ENCODE assay signal across 29 cellular contexts in the genomic region with DNA sequence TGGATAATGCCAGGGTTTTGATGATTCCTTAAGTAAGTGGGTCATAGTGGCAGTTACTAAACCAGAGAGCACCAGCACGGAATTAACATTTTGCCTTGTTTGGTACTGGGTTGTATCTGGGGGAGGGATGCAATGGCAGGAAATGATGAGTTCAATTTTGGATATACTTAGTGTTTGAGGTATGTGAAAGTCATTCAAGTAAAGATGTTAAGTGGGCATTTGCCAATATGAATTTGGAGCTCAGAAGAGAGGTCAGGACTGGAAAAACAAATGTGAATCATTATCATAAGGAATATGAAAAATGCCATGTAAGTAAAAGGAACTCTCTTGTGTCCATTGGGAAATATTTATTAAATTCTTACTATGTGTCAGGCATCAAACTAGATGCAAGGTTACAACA. TPM values are rescaled to one million over a fixed set of nuclear protein-coding genes. Genes with fewer than 3 reads are reported as not detected.
DNase-seq lines count a peak whose midpoint lies in the region; ATAC-seq and TF ChIP-seq lines count a peak whose summit lies in the region.
"Had no signal": no experiment of that assay in that cellular context is flagged by ENCODE, and none has a peak within 500 bp of the region (broad histone marks: within the 10 kb centered on the region; RNA-seq: fewer than 3 reads in every experiment).

No MANE protein-coding gene starts in this region.

- POLR2A ChIA-PET in activated CD4-positive, alpha-beta memory T cell treated with anti-CD3 and anti-CD28 coated beads for 36 hours (lab: Charles Lee) = interaction anchor here (0.6 kb wide), 1 partner anchor 158 kb away, joined by 3 read pairs; a partner anchor contains a TSS
- POLR2A ChIA-PET in activated CD4-positive, alpha-beta memory T cell treated with anti-CD3 and anti-CD28 coated beads, Interleukin-2, amount 10 ng/mL, durations not matched to agents 7 days and 5 days (lab: Charles Lee) = no interaction called here

- no peak overlapping the region for H3K4me3 ChIP-seq in fibroblast of lung (replicated peaks in 1 of 4; ENCODE audit: control extremely low read depth in 1 of 4, insufficient read depth in 1 of 4, low read depth in 3 of 4, low read length in 4 of 4)
- H3K4me3 ChIP-seq: lung, ovary had no signal

- CTCF ChIA-PET in activated CD4-positive, alpha-beta memory T cell treated with anti-CD3 and anti-CD28 coated beads for 36 hours (lab: Charles Lee) = no interaction called here
- CTCF ChIA-PET in activated CD4-positive, alpha-beta memory T cell treated with anti-CD3 and anti-CD28 coated beads, Interleukin-2, amount 10 ng/mL, durations not matched to agents 7 days and 5 days (lab: Charles Lee) = no interaction called here

- H3K4me1 ChIP-seq in fibroblast of lung (ENCODE audit: control insufficient read depth, extremely low read depth, insufficient read depth, low read length) = peaks cover 3% of the 10 kb centered on the region

- no peak overlapping the region for H2AFZ ChIP-seq in fibroblast of lung (ENCODE audit: low read length)

- no peak for DNase-seq in activated CD4-positive, alpha-beta memory T cell treated with anti-CD3 and anti-CD28 coated beads for 36 hours
- no peak for DNase-seq in activated CD4-positive, alpha-beta memory T cell treated with anti-CD3 and anti-CD28 coated beads, Interleukin-2, amount 10 ng/mL, durations not matched to agents 7 days and 5 days
- DNase-seq in fibroblast of lung (ENCODE audit: low read depth in 2 of 2) (peak; percentile 19 to 77), NCI-H2107 (lab: John Stamatoyannopoulos, UW) (no peak)
- no peak for DNase-seq in activated CD4-positive, alpha-beta T cell treated with anti-CD3 and anti-CD28 coated beads, Interleukin-2, amount 50 U/mL, for 4 hours
- DNase-seq in stimulated activated CD4-positive, alpha-beta T cell treated with anti-CD3 and anti-CD28 coated beads, Interleukin-1b, Interleukin-23, amount 100 ng/mL, for 48 hours = no peak
- DNase-seq: 8988T; caudate nucleus; effector memory CD4-positive, alpha-beta T cell; GDM1; hypothalamus; MV-4-11; NCI-H2029; NCI-H446; ovary; stimulated activated CD4-positive, alpha-beta T cell treated with anti-CD3 and anti-CD28 coated beads, Interleukin-2, amount 100 ng/mL, for 24 hours; stimulated activated naive CD8-positive, alpha-beta T cell treated with anti-CD3 and anti-CD28 coated beads, Interleukin-15, Interleukin-2, amounts not matched to agents 100 U/mL and 50 U/mL, for 24 hours; T1000; trophoblast cell had no signal

- no peak overlapping the region for H3K27ac ChIP-seq in fibroblast of lung (ENCODE audit: insufficient read depth, low read length)
- H3K27ac ChIP-seq: C4-2B, ovary had no signal

- no peaks in the 10 kb centered on the region for H3K36me3 ChIP-seq in fibroblast of lung (ENCODE audit: control insufficient read depth, insufficient read depth, low read length)
- H3K36me3 ChIP-seq: ovary had no signal

- no peaks in the 10 kb centered on the region for H3K27me3 Mint-ChIP-seq in activated CD4-positive, alpha-beta memory T cell treated with anti-CD3 and anti-CD28 coated beads for 36 hours
- H3K27me3 Mint-ChIP-seq in activated CD4-positive, alpha-beta memory T cell treated with anti-CD3 and anti-CD28 coated beads, Interleukin-2, amount 10 ng/mL, durations not matched to agents 7 days and 5 days = no peaks in the 10 kb centered on the region
- H3K27me3 Mint-ChIP-seq: IgD-negative memory B cell had no signal

- ATAC-seq in SK-N-SH treated with all-trans-retinoic acid at 6 μM for 48 hours (no peak), HG03039 (IDR thresholded peaks at IDR 0.05; ENCODE audit: unreplicated experiment) (no peak)
- ATAC-seq: activated CD4-positive, CD25-positive, alpha-beta regulatory T cell treated with anti-CD3 and anti-CD28 coated beads, Interleukin-2, amount 50 U/mL, for 24 hours; sciatic nerve; stimulated activated naive CD8-positive, alpha-beta T cell treated with anti-CD3 and anti-CD28 coated beads, Interleukin-15, Interleukin-2, amounts not matched to agents 100 U/mL and 50 U/mL, for 24 hours had no signal

- no peaks in the 10 kb centered on the region for H3K79me2 ChIP-seq in fibroblast of lung (ENCODE audit: control insufficient read depth, insufficient read depth, low read length)

- H3K36me3 Mint-ChIP-seq in activated CD4-positive, alpha-beta memory T cell treated with anti-CD3 and anti-CD28 coated beads for 36 hours = no peaks in the 10 kb centered on the region
- no peaks in the 10 kb centered on the region for H3K36me3 Mint-ChIP-seq in activated CD4-positive, alpha-beta memory T cell treated with anti-CD3 and anti-CD28 coated beads, Interleukin-2, amount 10 ng/mL, durations not matched to agents 7 days and 5 days (ENCODE audit: low read depth)
- H3K36me3 Mint-ChIP-seq: IgD-negative memory B cell had no signal

- peaks cover 19% of the 10 kb centered on the region for H3K4me1 Mint-ChIP-seq in activated CD4-positive, alpha-beta memory T cell treated with anti-CD3 and anti-CD28 coated beads for 36 hours (ENCODE audit: low read depth)
- H3K4me1 Mint-ChIP-seq in activated CD4-positive, alpha-beta memory T cell treated with anti-CD3 and anti-CD28 coated beads, Interleukin-2, amount 10 ng/mL, durations not matched to agents 7 days and 5 days = peaks cover 20% of the 10 kb centered on the region

- TF ChIP-seq CTCF in fibroblast of lung (conservative IDR thresholded peaks at IDR 0.05 in 1 of 2, IDR thresholded peaks at IDR 0.05 in 1 of 2; ENCODE audit: low read depth in 1 of 2, low read length in 2 of 2) = no peak

- no peaks in the 10 kb centered on the region for H3K9me3 ChIP-seq in fibroblast of lung (ENCODE audit: control insufficient read depth, insufficient read depth, low read depth, low read length)
- H3K9me3 ChIP-seq: ovary had no signal

- no peaks in the 10 kb centered on the region for H3K9me3 Mint-ChIP-seq in activated CD4-positive, alpha-beta memory T cell treated with anti-CD3 and anti-CD28 coated beads for 36 hours
- no peaks in the 10 kb centered on the region for H3K9me3 Mint-ChIP-seq in activated CD4-positive, alpha-beta memory T cell treated with anti-CD3 and anti-CD28 coated beads, Interleukin-2, amount 10 ng/mL, durations not matched to agents 7 days and 5 days
- H3K9me3 Mint-ChIP-seq: activated T-helper 2 cell treated with anti-CD3 and anti-CD28 coated beads, Interferon-gamma antibody, Interleukin-2, Interleukin-4, amounts not matched to agents 10 μg/mL and 5 μg/mL and 100 μg/mL, durations not matched to agents 14 hours and 24 hours and 36 hours; IgD-negative memory B cell had no signal

- H3K9ac ChIP-seq in fibroblast of lung (ENCODE audit: insufficient read depth, low read length) = no peak overlapping the region

- peak overlapping the region; percentile 10 for H3K27ac Mint-ChIP-seq in activated CD4-positive, alpha-beta memory T cell treated with anti-CD3 and anti-CD28 coated beads for 36 hours
- no peak overlapping the region for H3K27ac Mint-ChIP-seq in activated CD4-positive, alpha-beta memory T cell treated with anti-CD3 and anti-CD28 coated beads, Interleukin-2, amount 10 ng/mL, durations not matched to agents 7 days and 5 days
- H3K27ac Mint-ChIP-seq: activated T-helper 2 cell treated with anti-CD3 and anti-CD28 coated beads, Interferon-gamma antibody, Interleukin-2, Interleukin-4, amounts not matched to agents 10 μg/mL and 5 μg/mL and 100 μg/mL, durations not matched to agents 14 hours and 24 hours and 36 hours; IgD-negative memory B cell had no signal

- H4K20me1 ChIP-seq in fibroblast of lung (ENCODE audit: control insufficient read depth, extremely low read depth, insufficient read depth, low read length) = no peaks in the 10 kb centered on the region

- no peaks in the 10 kb centered on the region for H3K27me3 ChIP-seq in fibroblast of lung (ENCODE audit: control insufficient read depth, insufficient read depth, low read length)
- H3K27me3 ChIP-seq: ovary had no signal

- no peak overlapping the region for H3K4me2 ChIP-seq in fibroblast of lung (ENCODE audit: extremely low read depth, insufficient read depth, low read length)

- intact Hi-C loops in activated CD4-positive, alpha-beta memory T cell treated with anti-CD3 and anti-CD28 coated beads for 36 hours (cut with micrococcal nuclease) = no loop called here

- H3K4me3 Mint-ChIP-seq in activated CD4-positive, alpha-beta memory T cell treated with anti-CD3 and anti-CD28 coated beads for 36 hours = no peak overlapping the region
- H3K4me3 Mint-ChIP-seq in activated CD4-positive, alpha-beta memory T cell treated with anti-CD3 and anti-CD28 coated beads, Interleukin-2, amount 10 ng/mL, durations not matched to agents 7 days and 5 days = no peak overlapping the region
- H3K4me3 Mint-ChIP-seq: IgD-negative memory B cell had no signal

TF ChIP-seq in SK-N-SH treated with all-trans-retinoic acid at 6 μM for 48 hours, 23 proteins besides CTCF, POLR2A, EP300 and RAD21:
- TF ChIP-seq ISL1 (CRISPR knock-in tag; IDR thresholded peaks at IDR 0.05) = peak; percentile 16; the same call in 1 of the 2 replicates
- no peak for TF ChIP-seq ZNF565 (CRISPR knock-in tag; conservative IDR thresholded peaks at IDR 0.05; ENCODE audit: low read depth)
- TF ChIP-seq OSR1 (CRISPR knock-in tag; IDR thresholded peaks at IDR 0.05) = no peak
- TF ChIP-seq RARB (CRISPR knock-in tag; IDR thresholded peaks at IDR 0.05) = no peak
- TF ChIP-seq ZNF8 (CRISPR knock-in tag; IDR thresholded peaks at IDR 0.05) = no peak

RNA-seq across cellular contexts. Expression of a gene that starts 6.2 kb away (rescaled TPM):
- total RNA-seq in activated CD4-positive, alpha-beta memory T cell treated with anti-CD3 and anti-CD28 coated beads for 36 hours = under 1 TPM; 0.22 to 0.29 TPM
- total RNA-seq in activated CD4-positive, alpha-beta memory T cell treated with anti-CD3 and anti-CD28 coated beads, Interleukin-2, amount 10 ng/mL, durations not matched to agents 7 days and 5 days = under 1 TPM in 1 of 2 experiments, not detected in 1; 0.35 TPM
- total RNA-seq in fibroblast of lung = under 0.01 and 0.26 TPM in 2 replicates
- 0.03 TPM in 2 replicates for polyA plus RNA-seq in fibroblast of lung
- not detected in 2 replicates for polyA plus RNA-seq in fibroblast of lung (2012)
- not detected in 2 replicates for polyA minus RNA-seq in fibroblast of lung (ENCODE audit: low replicate concordance)
- total RNA-seq: ovary, SK-MEL-5 had no signal
- polyA plus RNA-seq: IgD-negative memory B cell, ovary had no signal

RNA-seq across cellular contexts. Expression of a gene that starts 6.3 kb away (rescaled TPM):
- total RNA-seq in activated CD4-positive, alpha-beta memory T cell treated with anti-CD3 and anti-CD28 coated beads for 36 hours = 10 to 100 TPM; 48.0 to 51.0 TPM
- 10 to 100 TPM; 60.7 to 63.6 TPM for total RNA-seq in activated CD4-positive, alpha-beta memory T cell treated with anti-CD3 and anti-CD28 coated beads, Interleukin-2, amount 10 ng/mL, durations not matched to agents 7 days and 5 days
- total RNA-seq in fibroblast of lung = 39.6 and 45.2 TPM in 2 replicates
- polyA plus RNA-seq in fibroblast of lung = 34.2 and 87.4 TPM in 2 replicates
- polyA plus RNA-seq in fibroblast of lung (2012) = 21.0 and 50.1 TPM in 2 replicates
- polyA minus RNA-seq in fibroblast of lung (ENCODE audit: low replicate concordance) = 35.7 and 43.2 TPM in 2 replicates

RNA-seq across cellular contexts. Expression of a gene that starts 49.0 kb away (rescaled TPM):
- 1 to 10 TPM; 5.8 to 5.9 TPM for total RNA-seq in activated CD4-positive, alpha-beta memory T cell treated with anti-CD3 and anti-CD28 coated beads for 36 hours
- total RNA-seq in activated CD4-positive, alpha-beta memory T cell treated with anti-CD3 and anti-CD28 coated beads, Interleukin-2, amount 10 ng/mL, durations not matched to agents 7 days and 5 days = 10 to 100 TPM; 20.7 to 21.9 TPM
- 1.0 and 1.5 TPM in 2 replicates for total RNA-seq in fibroblast of lung
- 0.18 and 0.40 TPM in 2 replicates for polyA plus RNA-seq in fibroblast of lung
- 0.30 and 0.80 TPM in 2 replicates for polyA plus RNA-seq in fibroblast of lung (2012)
- polyA minus RNA-seq in fibroblast of lung (ENCODE audit: low replicate concordance) = 0.94 TPM in 1 of 2 replicates, not detected in the other
- total RNA-seq: myocyte, SK-MEL-5 had no signal

Comparison
In these comparisons a context has a peak if more than half of its experiments do, and no peak if none do; other contexts are left out.
1. DNase-seq: peak in fibroblast of lung (2 of 2); none in activated CD4-positive, alpha-beta memory T cell treated with anti-CD3 and anti-CD28 coated beads for 36 hours (single experiment), activated CD4-positive, alpha-beta memory T cell treated with anti-CD3 and anti-CD28 coated beads, Interleukin-2, amount 10 ng/mL, durations not matched to agents 7 days and 5 days (single experiment), NCI-H2107 (single experiment), activated CD4-positive, alpha-beta T cell treated with anti-CD3 and anti-CD28 coated beads, Interleukin-2, amount 50 U/mL, for 4 hours (0 of 2) and stimulated activated CD4-positive, alpha-beta T cell treated with anti-CD3 and anti-CD28 coated beads, Interleukin-1b, Interleukin-23, amount 100 ng/mL, for 48 hours (single experiment).